In genomic region chr3:155805204-155805801, GRCh38 we compare ENCODE assay signal across 8 cellular contexts. TPM values are rescaled to one million over a fixed set of nuclear protein-coding genes. Genes with fewer than 3 reads are reported as not detected.
DNase-seq lines count a peak whose midpoint lies in the region; ATAC-seq and TF ChIP-seq lines count a peak whose summit lies in the region.

No MANE protein-coding gene starts in this region.

- H3K27ac Mint-ChIP-seq in dendritic cell treated with granulocyte-macrophage colony-stimulating factor and Interleukin-4, amounts not matched to agents 40 ng/mL and 50 ng/mL, for 4 days: peak overlapping the region; percentile 92

- peak overlapping the region; percentile 36; the same call in 1 of the 2 replicates for H3K27ac ChIP-seq in RWPE1
- no peak overlapping the region for H3K27ac ChIP-seq in mesodermal cell (ENCODE audit: low read depth, low read length, severe bottlenecking)
- peak overlapping the region; percentile 78 for H3K27ac ChIP-seq in stomach smooth muscle (ENCODE audit: low read length)

- H3K9ac ChIP-seq in stomach smooth muscle (ENCODE audit: low read length in 2 of 2): peak overlapping the region; percentile 85 to 86

- CTCF ChIA-PET in RWPE1 (lab: Yijun Ruan, JAX): interaction anchor here (0.6 to 1.7 kb wide), 7 partner anchors 9 to 50 kb away, joined by 3 to 5 read pairs (median 3); no protein-coding TSS in a partner anchor

- H3K36me3 Mint-ChIP-seq in dendritic cell treated with granulocyte-macrophage colony-stimulating factor and Interleukin-4, amounts not matched to agents 40 ng/mL and 50 ng/mL, for 4 days (ENCODE audit: low read depth): peaks cover 8% of the 10 kb centered on the region

- H3K9me3 Mint-ChIP-seq in dendritic cell treated with granulocyte-macrophage colony-stimulating factor and Interleukin-4, amounts not matched to agents 40 ng/mL and 50 ng/mL, for 4 days: no peaks in the 10 kb centered on the region

- H3K9me3 ChIP-seq in mesodermal cell (ENCODE audit: control insufficient read depth, low read length): no peaks in the 10 kb centered on the region
- H3K9me3 ChIP-seq in stomach smooth muscle (ENCODE audit: control insufficient read depth in 2 of 2, low read length in 2 of 2): no peaks in the 10 kb centered on the region

- H3K36me3 ChIP-seq in mesodermal cell (ENCODE audit: control insufficient read depth, insufficient read depth, low read length): no peaks in the 10 kb centered on the region
- no peaks in the 10 kb centered on the region for H3K36me3 ChIP-seq in stomach smooth muscle (ENCODE audit: control insufficient read depth in 2 of 2, insufficient read depth in 2 of 2, low read length in 2 of 2)

- no peaks in the 10 kb centered on the region for H3K4me1 Mint-ChIP-seq in dendritic cell treated with granulocyte-macrophage colony-stimulating factor and Interleukin-4, amounts not matched to agents 40 ng/mL and 50 ng/mL, for 4 days (ENCODE audit: low read depth)

- no peak for DNase-seq in RWPE1 (ENCODE audit: low spot score)
- no peak for DNase-seq in D341Med (ENCODE audit: low spot score)
- no peak for DNase-seq in NCI-H1694 (lab: John Stamatoyannopoulos, UW)

- H3K27me3 ChIP-seq in stomach smooth muscle (ENCODE audit: control insufficient read depth in 1 of 2, insufficient read depth in 2 of 2, low read length in 2 of 2): no peaks in the 10 kb centered on the region

- peak overlapping the region; percentile 92 for H3K4me3 Mint-ChIP-seq in dendritic cell treated with granulocyte-macrophage colony-stimulating factor and Interleukin-4, amounts not matched to agents 40 ng/mL and 50 ng/mL, for 4 days

- intact Hi-C loops in dendritic cell treated with granulocyte-macrophage colony-stimulating factor and Interleukin-4, amounts not matched to agents 40 ng/mL and 50 ng/mL, for 4 days (cut with micrococcal nuclease): loop anchor here (10.0 kb wide), 1 partner anchor 49 kb away; the partner anchor contains the start of gene SLC33A1

- 76 to 80% methylated on average over 11 to 14 of the region's 15 CpGs for WGBS in mesodermal cell (ENCODE audit: insufficient coverage in 2 of 2), 2 experiments

- POLR2A ChIA-PET in RWPE1 (lab: Yijun Ruan, JAX; ENCODE audit: low non-redundant PET): interaction anchor here (0.6 to 0.8 kb wide), 3 partner anchors 18 to 66 kb away, joined by 3 to 7 read pairs (median 4); partner anchors contain the start of gene GMPS

- TF ChIP-seq CTCF in RWPE1 (conservative IDR thresholded peaks at IDR 0.05; ENCODE audit: low read depth): no peak

- ATAC-seq in GM18511 (IDR thresholded peaks at IDR 0.05; ENCODE audit: unreplicated experiment): peak; percentile 7
- peak; percentile 11 for ATAC-seq in HG02981 (IDR thresholded peaks at IDR 0.05; ENCODE audit: unreplicated experiment)

- H3K4me1 ChIP-seq in mesodermal cell (ENCODE audit: control insufficient read depth, insufficient read depth, low read length, poor library complexity, severe bottlenecking) (no peaks in the 10 kb centered on the region), stomach smooth muscle (ENCODE audit: control insufficient read depth, insufficient read depth, low read length) (peaks cover 10% of the 10 kb centered on the region)

- no peaks in the 10 kb centered on the region for H3K27me3 Mint-ChIP-seq in dendritic cell treated with granulocyte-macrophage colony-stimulating factor and Interleukin-4, amounts not matched to agents 40 ng/mL and 50 ng/mL, for 4 days

- peak overlapping the region; percentile 63 for H3K4me3 ChIP-seq in mesodermal cell (ENCODE audit: extremely low read depth, insufficient read depth, low read length, poor library complexity, severe bottlenecking)
- peak overlapping the region; percentile 87 to 88 for H3K4me3 ChIP-seq in stomach smooth muscle (ENCODE audit: low read length in 2 of 2)

RNA-seq across cellular contexts. Expression of gene C3orf33, which starts 0.8 kb away (rescaled TPM):
- polyA plus RNA-seq in mesodermal cell (2013, experiment 1 of 2): 2.8 TPM
- polyA plus RNA-seq in mesodermal cell (2013, experiment 2 of 2): 4.0 TPM

RNA-seq across cellular contexts. Expression of gene SLC33A1, which starts 48.9 kb away (rescaled TPM):
- polyA plus RNA-seq in mesodermal cell (2013, experiment 1 of 2): 17.8 TPM
- polyA plus RNA-seq in mesodermal cell (2013, experiment 2 of 2): 17.1 TPM
